ENCODE assay signal across 2 cellular contexts in genomic region chr7:55173671-55174070, GRCh38.
TF ChIP-seq lines count a peak whose summit lies in the region.

No MANE protein-coding gene starts in this region.

TF ChIP-seq in SK-N-SH, 30 proteins besides CTCF, POLR2A, EP300 and RAD21 (continued from another document):
- TF ChIP-seq IRF3 (IDR thresholded peaks at IDR 0.05; ENCODE audit: low read depth, low read length) = no peak
- no peak for TF ChIP-seq NRF1 (IDR thresholded peaks at IDR 0.05; ENCODE audit: low read depth, low read length)
- no peak for TF ChIP-seq PBX3 (IDR thresholded peaks at IDR 0.05)
- no peak for TF ChIP-seq GATA2 (CRISPR knock-in tag; IDR thresholded peaks at IDR 0.05)

TF ChIP-seq in SK-N-SH treated with all-trans-retinoic acid at 6 μM for 48 hours, 23 proteins besides CTCF, POLR2A, EP300 and RAD21 (continued from another document):
- TF ChIP-seq CREB5 (CRISPR knock-in tag; IDR thresholded peaks at IDR 0.05; ENCODE audit: low read depth) (no peak), TCF4 (CRISPR knock-in tag; IDR thresholded peaks at IDR 0.05; ENCODE audit: borderline replicate concordance) (no peak), ZNF565 (CRISPR knock-in tag; conservative IDR thresholded peaks at IDR 0.05; ENCODE audit: low read depth) (no peak), SNAI2 (CRISPR knock-in tag; IDR thresholded peaks at IDR 0.05) (no peak), ISL1 (CRISPR knock-in tag; IDR thresholded peaks at IDR 0.05) (no peak), BACH2 (CRISPR knock-in tag; IDR thresholded peaks at IDR 0.05; ENCODE audit: borderline replicate concordance) (no peak), ZC3H10 (CRISPR knock-in tag; IDR thresholded peaks at IDR 0.05) (no peak)
TF ChIP-seq in SK-N-SH treated with all-trans-retinoic acid at 6 μM for 48 hours: peak in this region for 0.
